Comparison of ENCODE assay signal across 23 cellular contexts in genomic region chr3:183897606-183898384, GRCh38. TPM values are rescaled to one million over a fixed set of nuclear protein-coding genes. Genes with fewer than 3 reads are reported as not detected.
DNase-seq lines count a peak whose midpoint lies in the region; ATAC-seq, FAIRE-seq and TF ChIP-seq lines count a peak whose summit lies in the region.
"Had no signal": no experiment of that assay in that cellular context is flagged by ENCODE, and none has a peak within 500 bp of the region (broad histone marks: within the 10 kb centered on the region; RNA-seq: fewer than 3 reads in every experiment).

No MANE protein-coding gene starts in this region.

- H3K27ac ChIP-seq in RWPE2 (ENCODE audit: poor library complexity, severe bottlenecking): no peak overlapping the region
- H3K27ac ChIP-seq: A549; BLaER1 treated with 17β-estradiol and CSF1 and Interleukin-3, amounts not matched to agents 10 nM and 100 nM; heart left ventricle; prostate gland had no signal

- peak; percentile 14 for DNase-seq in NCI-H748 (lab: John Stamatoyannopoulos, UW; ENCODE audit: unreplicated experiment)
- DNase-seq in NCI-H748 treated with DMSO at 0.1 percent for 48 hours (lab: John Stamatoyannopoulos, UW): no peak
- no peak for DNase-seq in GM12891 (ENCODE audit: insufficient read length, low spot score)
- no peak for DNase-seq in RWPE2 (ENCODE audit: low spot score)
- DNase-seq in mesenteric fat pad (ENCODE audit: low spot score): peak; percentile 74
- DNase-seq in iPS-NIHi11 (ENCODE audit: low spot score): no peak
- DNase-seq in COR-L47 (lab: John Stamatoyannopoulos, UW): no peak
- DNase-seq: activated CD4-positive, alpha-beta T cell treated with anti-CD3 and anti-CD28 coated beads, Interleukin-2, amount 50 U/mL, for 1 hour; amniotic stem cell; central memory CD4-positive, alpha-beta T cell; GF-D8; heart left ventricle; NCI-H1417; NCI-H226; stimulated activated naive CD4-positive, alpha-beta T cell; T1000; trophoblast cell had no signal

- FAIRE-seq in GM12891 (lab: Jason Lieb, UNC): peak; percentile 26
- FAIRE-seq: A549, H54, keratinocyte had no signal

- H3K27me3 ChIP-seq in RWPE2 (ENCODE audit: insufficient read depth, poor library complexity, severe bottlenecking): no peaks in the 10 kb centered on the region
- H3K27me3 ChIP-seq: BLaER1 treated with 17β-estradiol and CSF1 and Interleukin-3, amounts not matched to agents 10 nM and 100 nM had no signal

- ATAC-seq in RWPE2 (ENCODE audit: low read depth) (peak; percentile 48; the same call in 2 of the 3 replicates), HG03520 (IDR thresholded peaks at IDR 0.05; ENCODE audit: unreplicated experiment) (no peak)
- ATAC-seq: A549, heart left ventricle had no signal

- H3K9me3 ChIP-seq in RWPE2 (ENCODE audit: severe bottlenecking): no peaks in the 10 kb centered on the region
- H3K9me3 ChIP-seq: A549, heart left ventricle, prostate gland had no signal

- TF ChIP-seq CTCF in RWPE2 (IDR thresholded peaks at IDR 0.05; ENCODE audit: poor library complexity, severe bottlenecking): no peak

- H3K4me1 ChIP-seq in RWPE2 (ENCODE audit: insufficient read depth, poor library complexity, severe bottlenecking): no peaks in the 10 kb centered on the region
- H3K4me1 ChIP-seq: A549, heart left ventricle, prostate gland had no signal

- no peak overlapping the region for H3K4me3 ChIP-seq in RWPE2 (ENCODE audit: severe bottlenecking)
- H3K4me3 ChIP-seq: A549; BLaER1 treated with 17β-estradiol and CSF1 and Interleukin-3, amounts not matched to agents 10 nM and 100 nM; heart left ventricle; prostate gland had no signal

- H3K36me3 ChIP-seq in RWPE2 (ENCODE audit: low read depth): no peaks in the 10 kb centered on the region
- H3K36me3 ChIP-seq: BLaER1 treated with 17β-estradiol and CSF1 and Interleukin-3, amounts not matched to agents 10 nM and 100 nM; heart left ventricle; prostate gland had no signal

- TF ChIP-seq POLR2A in GM12891 (IDR thresholded peaks at IDR 0.05; ENCODE audit: low read depth, low read length): no peak

TF ChIP-seq in GM12891, 5 proteins besides CTCF, POLR2A, EP300 and RAD21:
- TF ChIP-seq TAF1 (IDR thresholded peaks at IDR 0.05; ENCODE audit: low read depth, low read length): no peak
- no peak for TF ChIP-seq PAX5 (IDR thresholded peaks at IDR 0.05; ENCODE audit: insufficient read depth, low read length, severe bottlenecking)
- TF ChIP-seq POLR2AphosphoS5 (IDR thresholded peaks at IDR 0.05; ENCODE audit: low read depth, low read length): no peak
- TF ChIP-seq SPI1 (IDR thresholded peaks at IDR 0.05; ENCODE audit: low read depth, low read length): no peak
- no peak for TF ChIP-seq POU2F2 (IDR thresholded peaks at IDR 0.05; ENCODE audit: low read depth, low read length)
TF ChIP-seq in GM12891: peak in this region for 0.

RNA-seq across cellular contexts. Expression of gene PARL, which starts 13.1 kb away (rescaled TPM):
- 42.9 TPM for polyA plus RNA-seq in GM12891 (2012; ENCODE audit: low read depth, missing spikeins)
- total RNA-seq in mesenteric fat pad: 62.5 TPM

Comparison
In these comparisons a context has a peak if more than half of its experiments do, and no peak if none do; other contexts are left out.
1. DNase-seq: peak in NCI-H748 (single experiment) and mesenteric fat pad (single experiment); none in NCI-H748 treated with DMSO at 0.1 percent for 48 hours (single experiment), GM12891 (single experiment), RWPE2 (single experiment), iPS-NIHi11 (single experiment) and COR-L47 (single experiment).